ENCODE assay signal across 8 cellular contexts in genomic region chr11:61972796-61973602, GRCh38. TPM values are rescaled to one million over a fixed set of nuclear protein-coding genes. Genes with fewer than 3 reads are reported as not detected.
DNase-seq lines count a peak whose midpoint lies in the region; ATAC-seq and TF ChIP-seq lines count a peak whose summit lies in the region.

No MANE protein-coding gene starts in this region.

- H3K4me1 ChIP-seq in mucosa of rectum (ENCODE audit: control insufficient read depth in 2 of 2, insufficient read depth in 2 of 2, low read length in 2 of 2) = peaks cover 57 to 82% of the 10 kb centered on the region in 2 donors

- H3K27ac ChIP-seq in mucosa of rectum (ENCODE audit: low read depth in 2 of 2, low read length in 2 of 2) = peak overlapping the region; percentile 91 to 92

- H3K27me3 ChIP-seq in mucosa of rectum (ENCODE audit: control insufficient read depth in 2 of 2, insufficient read depth in 2 of 2, low read length in 2 of 2) = no peaks in the 10 kb centered on the region

- no peak for TF ChIP-seq CTCF in cardiac fibroblast (IDR thresholded peaks at IDR 0.05; ENCODE audit: low read depth, low read length)

- H3K9me3 ChIP-seq in mucosa of rectum (ENCODE audit: control insufficient read depth in 2 of 2, low read length in 2 of 2) = no peaks in the 10 kb centered on the region

- H3K4me3 ChIP-seq in cardiac fibroblast (replicated peaks in 1 of 2; ENCODE audit: low read depth in 2 of 2, low read length in 2 of 2) (no peak overlapping the region), mucosa of rectum (ENCODE audit: low read length in 2 of 2) (peak overlapping the region; percentile 8 to 21)

- DNase-seq in AML-193 (lab: John Stamatoyannopoulos, UW) (peak; percentile 43 to 60), LHCN-M2 (ENCODE audit: low read depth) (peak; percentile 77), cardiac fibroblast (ENCODE audit: low read depth in 2 of 2) (peak; percentile 94 to 98), midbrain (lab: John Stamatoyannopoulos, UW) (no peak), GM19238 (ENCODE audit: insufficient read length, low spot score) (no peak)

- no peaks in the 10 kb centered on the region for H3K36me3 ChIP-seq in mucosa of rectum (ENCODE audit: control insufficient read depth in 2 of 2, insufficient read depth in 2 of 2, low read length in 2 of 2)

- ATAC-seq in HG03095 (IDR thresholded peaks at IDR 0.05; ENCODE audit: unreplicated experiment) (no peak), GM19395 (IDR thresholded peaks at IDR 0.05; ENCODE audit: unreplicated experiment) (no peak)

- peak overlapping the region in 1 of 2 donors; percentile 65 for H3K9ac ChIP-seq in mucosa of rectum (ENCODE audit: low read depth in 1 of 2, low read length in 2 of 2)

RNA-seq across cellular contexts. Expression of gene FTH1, which starts 5.6 kb away (rescaled TPM):
- 718 and 1,060 TPM in 2 replicates for total RNA-seq in LHCN-M2 (2014; rRNA removed)
- polyA plus RNA-seq in LHCN-M2 (2012) = 13,028 TPM

RNA-seq across cellular contexts. Expression of gene BEST1, which starts 22.8 kb away (rescaled TPM):
- total RNA-seq in LHCN-M2 (2014; rRNA removed) = 3.5 and 7.1 TPM in 2 replicates
- polyA plus RNA-seq in LHCN-M2 (2012) = 3.2 TPM

RNA-seq across cellular contexts. Expression of gene RAB3IL1, which starts 55.6 kb away (rescaled TPM):
- total RNA-seq in LHCN-M2 (2014; rRNA removed) = 2.4 and 4.8 TPM in 2 replicates
- 6.4 TPM for polyA plus RNA-seq in LHCN-M2 (2012)

Comparison
In these comparisons a context has a peak if more than half of its experiments do, and no peak if none do; other contexts are left out.
1. DNase-seq: peak in AML-193 (2 of 2), LHCN-M2 (single experiment) and cardiac fibroblast (2 of 2); none in midbrain (single experiment) and GM19238 (single experiment).
2. H3K4me3 ChIP-seq: peak in mucosa of rectum (2 of 2); none in cardiac fibroblast (0 of 2).